Comparison of ENCODE assay signal across 9 cellular contexts in genomic region chr1:67019600-67020136, GRCh38. TPM values are rescaled to one million over a fixed set of nuclear protein-coding genes. Genes with fewer than 3 reads are reported as not detected.
DNase-seq lines count a peak whose midpoint lies in the region; ATAC-seq and TF ChIP-seq lines count a peak whose summit lies in the region.
"Had no signal": no experiment of that assay in that cellular context is flagged by ENCODE, and none has a peak within 500 bp of the region (broad histone marks: within the 10 kb centered on the region; RNA-seq: fewer than 3 reads in every experiment).

No MANE protein-coding gene starts in this region.

- peaks cover 14% of the 10 kb centered on the region for H3K79me2 ChIP-seq in smooth muscle cell (ENCODE audit: low read depth)

- no peaks in the 10 kb centered on the region for H3K9me3 ChIP-seq in smooth muscle cell (replicated peaks; ENCODE audit: low read depth)

- H3K36me3 ChIP-seq in brain microvascular endothelial cell (replicated peaks): peaks cover 3% of the 10 kb centered on the region
- no peaks in the 10 kb centered on the region for H3K36me3 ChIP-seq in smooth muscle cell (ENCODE audit: low read depth)

- no peaks in the 10 kb centered on the region for H4K20me1 ChIP-seq in smooth muscle cell (ENCODE audit: low read depth)

- peak; percentile 16 for DNase-seq in HK-2 (ENCODE audit: unreplicated experiment)
- peak; percentile 36 for DNase-seq in brain microvascular endothelial cell
- peak; percentile 27 for DNase-seq in iPS-NIHi7 (ENCODE audit: extremely low spot score)
- no peak for DNase-seq in smooth muscle cell (lab: John Stamatoyannopoulos, UW; ENCODE audit: unreplicated experiment)
- DNase-seq in NOMO-1 (lab: John Stamatoyannopoulos, UW; ENCODE audit: unreplicated experiment in 2 of 2): no peak
- DNase-seq in GM20000 (ENCODE audit: low spot score): no peak
- no peak for DNase-seq in activated CD4-positive, CD25-positive, alpha-beta regulatory T cell treated with anti-CD3 and anti-CD28 coated beads, Interleukin-2, amount 50 U/mL, for 72 hours
- DNase-seq: NCI-H1436 had no signal

- H3F3A ChIP-seq in smooth muscle cell (ENCODE audit: low read depth): peaks cover 47% of the 10 kb centered on the region

- no peak overlapping the region for H2AFZ ChIP-seq in smooth muscle cell (ENCODE audit: low read depth)

- peak overlapping the region; percentile 16 for H3K27ac ChIP-seq in brain microvascular endothelial cell
- peak overlapping the region; percentile 90 for H3K27ac ChIP-seq in smooth muscle cell (ENCODE audit: low read depth)

- H3K27me3 ChIP-seq in brain microvascular endothelial cell (replicated peaks) (no peaks in the 10 kb centered on the region), smooth muscle cell (ENCODE audit: low read depth) (no peaks in the 10 kb centered on the region)

- 4% methylated on average over 1 of the region's 1 CpG for WGBS in smooth muscle cell (ENCODE audit: low lambda C conversion rate)

- peaks cover 35% of the 10 kb centered on the region for H3K4me1 ChIP-seq in smooth muscle cell (ENCODE audit: low read depth)

- H3K4me2 ChIP-seq in smooth muscle cell: peak overlapping the region; percentile 67

- in situ Hi-C loops in brain microvascular endothelial cell (cut with HindIII; ENCODE audit: low pct_ligation_motif_present, low sequenced_read_pairs): no loop called here

- no peak for TF ChIP-seq CTCF in brain microvascular endothelial cell (IDR thresholded peaks at IDR 0.05; ENCODE audit: low read depth, low read length, missing control alignments)
- no peak for TF ChIP-seq CTCF in smooth muscle cell (IDR thresholded peaks at IDR 0.05; ENCODE audit: borderline replicate concordance, insufficient read depth, poor library complexity, severe bottlenecking)
- TF ChIP-seq CTCF in GM20000 (IDR thresholded peaks at IDR 0.05; ENCODE audit: extremely low read depth, missing control alignments): no peak

- ATAC-seq in HG02852 (IDR thresholded peaks at IDR 0.05; ENCODE audit: unreplicated experiment): no peak

- peak overlapping the region; percentile 10 for H3K9ac ChIP-seq in smooth muscle cell (ENCODE audit: low read depth)

- H3K4me3 ChIP-seq in brain microvascular endothelial cell (ENCODE audit: low read depth, low read length) (no peak overlapping the region), smooth muscle cell (no peak overlapping the region)

RNA-seq across cellular contexts. Expression of gene SLC35D1, which starts 34.3 kb away (rescaled TPM):
- 28.2 and 29.9 TPM in 2 replicates for total RNA-seq in smooth muscle cell
- polyA plus RNA-seq in smooth muscle cell: 8.6 and 13.3 TPM in 2 replicates

Comparison
In these comparisons a context has a peak if more than half of its experiments do, and no peak if none do; other contexts are left out.
1. DNase-seq: peak in HK-2 (single experiment), brain microvascular endothelial cell (single experiment) and iPS-NIHi7 (single experiment); none in smooth muscle cell (single experiment), NOMO-1 (0 of 2), GM20000 (single experiment) and activated CD4-positive, CD25-positive, alpha-beta regulatory T cell treated with anti-CD3 and anti-CD28 coated beads, Interleukin-2, amount 50 U/mL, for 72 hours (single experiment).